In genomic region chr11:70142171-70142875, GRCh38 we compare ENCODE assay signal across 15 cellular contexts.
DNase-seq lines count a peak whose midpoint lies in the region; ATAC-seq and TF ChIP-seq lines count a peak whose summit lies in the region.
"Had no signal": no experiment of that assay in that cellular context is flagged by ENCODE, and none has a peak within 500 bp of the region (broad histone marks: within the 10 kb centered on the region; RNA-seq: fewer than 3 reads in every experiment).

No MANE protein-coding gene starts in this region.

- H3K27me3 ChIP-seq in GM23248 (replicated peaks; ENCODE audit: insufficient read depth) (peaks cover 40% of the 10 kb centered on the region), mammary epithelial cell (ENCODE audit: insufficient read depth, low read length) (no peaks in the 10 kb centered on the region), osteoblast (ENCODE audit: insufficient read depth, low read length) (peaks cover 35% of the 10 kb centered on the region)

- in situ Hi-C loops in GM23248 (cut with MboI) (no loop called here), mammary epithelial cell (cut with MboI; ENCODE audit: low sequenced_read_pairs in 2 of 2) (no loop called here)

- 0 out of 2 replicates have a peak, but pooled peaks cover 3% of the 10 kb centered on the region for H3K4me1 ChIP-seq in GM23248 (ENCODE audit: insufficient read depth)
- peaks cover 36% of the 10 kb centered on the region for H3K4me1 ChIP-seq in mammary epithelial cell (ENCODE audit: insufficient read depth, low read length)
- H3K4me1 ChIP-seq in osteoblast (ENCODE audit: insufficient read depth, low read length), result no peaks in the 10 kb centered on the region
- H3K4me1 ChIP-seq: SJSA1 had no signal

- CTCF ChIA-PET in mammary epithelial cell (lab: Charles Lee; ENCODE audit: low non-redundant PET), result no interaction called here

- dilution Hi-C loops in mammary epithelial cell (cut with HindIII; ENCODE audit: low sequenced_read_pairs), result no loop called here

- H3K9me3 ChIP-seq in GM23248 (ENCODE audit: low read depth) (no peaks in the 10 kb centered on the region), mammary epithelial cell (replicated peaks; ENCODE audit: insufficient read depth, low read length) (no peaks in the 10 kb centered on the region), osteoblast (ENCODE audit: low read depth, low read length) (no peaks in the 10 kb centered on the region)
- H3K9me3 ChIP-seq: SJSA1 had no signal

- WGBS in GM23248 (ENCODE audit: low coverage in 1 of 2, low lambda C conversion rate in 2 of 2, missing lambda C conversion rate in 2 of 2), 2 experiments, result 19 to 23% methylated on average over 15 of the region's 15 CpGs
- WGBS in mammary epithelial cell (ENCODE audit: low coverage, missing lambda C conversion rate), result 18% methylated on average over 15 of the region's 15 CpGs

- H3K36me3 ChIP-seq in GM23248 (ENCODE audit: low read depth) (no peaks in the 10 kb centered on the region), mammary epithelial cell (ENCODE audit: insufficient read depth, low read length) (peaks cover 10% of the 10 kb centered on the region), osteoblast (ENCODE audit: insufficient read depth, low read length) (no peaks in the 10 kb centered on the region)
- H3K36me3 ChIP-seq: SJSA1 had no signal

- no peaks in the 10 kb centered on the region for H3F3A ChIP-seq in GM23248 (ENCODE audit: insufficient read depth)

- H3K4me2 ChIP-seq in GM23248 (ENCODE audit: unreplicated experiment) (no peak overlapping the region), mammary epithelial cell (ENCODE audit: insufficient read depth, low read depth, low read length) (peak overlapping the region; percentile 10), osteoblast (ENCODE audit: insufficient read depth, low read length) (no peak overlapping the region)

- TF ChIP-seq CTCF in mammary epithelial cell (conservative IDR thresholded peaks at IDR 0.05 in 1 of 2, IDR thresholded peaks at IDR 0.05 in 1 of 2; ENCODE audit: extremely low read depth in 1 of 2, insufficient read depth in 1 of 2, low read depth in 1 of 2, low read length in 2 of 2) (no peak), osteoblast (IDR thresholded peaks at IDR 0.05; ENCODE audit: extremely low read depth, low read depth, low read length) (no peak), omental fat pad (IDR thresholded peaks at IDR 0.05) (no peak)

- H4K20me1 ChIP-seq in GM23248 (ENCODE audit: insufficient read depth) (no peaks in the 10 kb centered on the region), mammary epithelial cell (ENCODE audit: insufficient read depth, low read length) (no peaks in the 10 kb centered on the region), osteoblast (ENCODE audit: insufficient read depth, low read length) (no peaks in the 10 kb centered on the region)

- H3K79me2 ChIP-seq in GM23248 (ENCODE audit: insufficient read depth), result no peaks in the 10 kb centered on the region
- no peaks in the 10 kb centered on the region for H3K79me2 ChIP-seq in mammary epithelial cell (ENCODE audit: insufficient read depth, low read length)
- H3K79me2 ChIP-seq in osteoblast (ENCODE audit: insufficient read depth, low read length), result no peaks in the 10 kb centered on the region

- DNase-seq in GM23248, result peak; percentile 17
- peak; percentile 16 for DNase-seq in NCI-H1436 treated with DMSO at 0.1 percent for 48 hours (lab: John Stamatoyannopoulos, UW)
- peak; percentile 81 for DNase-seq in mammary epithelial cell
- peak; percentile 83 for DNase-seq in osteoblast (ENCODE audit: insufficient read length, low spot score, missing footprints)
- DNase-seq in GM19240 (ENCODE audit: insufficient read length, low spot score), result no peak
- DNase-seq in omental fat pad (ENCODE audit: low spot score), result no peak
- DNase-seq in stimulated activated CD4-positive, alpha-beta T cell treated with anti-CD3 and anti-CD28 coated beads, Interleukin-4, amount 100 ng/mL, for 1 hour, result no peak
- DNase-seq: activated CD8-positive, alpha-beta T cell treated with anti-CD3 and anti-CD28 coated beads, Interleukin-2, amount 10 ng/mL, durations not matched to agents 7 days and 5 days; activated gamma-delta T cell; CD4-positive, CD25-positive, alpha-beta regulatory T cell; NCI-H1105; stimulated activated CD4-positive, alpha-beta T cell treated with anti-CD3 and anti-CD28 coated beads, Interleukin-4, amount 100 ng/mL, for 4 hours; stimulated activated naive B cell treated with anti-CD40 and anti-IgM and Interleukin-4, amounts not matched to agents 10 μg/mL and 1 μg/mL and 100 μg/mL, for 72 hours had no signal

- ATAC-seq in omental fat pad (ENCODE audit: low FRiP score), result no peak
- ATAC-seq in GM21447 (IDR thresholded peaks at IDR 0.05; ENCODE audit: unreplicated experiment), result no peak
- ATAC-seq: activated CD8-positive, alpha-beta T cell treated with anti-CD3 and anti-CD28 coated beads, Interleukin-2, amount 10 ng/mL, durations not matched to agents 7 days and 5 days; stimulated activated naive B cell treated with anti-CD40 and anti-IgM and Interleukin-4, amounts not matched to agents 10 μg/mL and 1 μg/mL and 100 μg/mL, for 72 hours had no signal

- H3K9ac ChIP-seq in GM23248 (no peak overlapping the region), mammary epithelial cell (ENCODE audit: insufficient read depth, low read length) (peak overlapping the region; percentile 64)

- H3K4me3 ChIP-seq in GM23248, result no peak overlapping the region
- H3K4me3 ChIP-seq in mammary epithelial cell (replicated peaks in 1 of 3; ENCODE audit: insufficient read depth in 1 of 3, low read depth in 2 of 3, low read length in 3 of 3), result no peak overlapping the region
- H3K4me3 ChIP-seq in osteoblast (ENCODE audit: insufficient read depth, low read length), result no peak overlapping the region
- H3K4me3 ChIP-seq: SJSA1 had no signal

- H2AFZ ChIP-seq in GM23248 (no peak overlapping the region), mammary epithelial cell (ENCODE audit: low read depth, low read length) (no peak overlapping the region), osteoblast (ENCODE audit: low read length) (no peak overlapping the region)

- no peaks in the 10 kb centered on the region for H3K9me2 ChIP-seq in GM23248 (ENCODE audit: insufficient read depth)

- intact Hi-C loops in mammary epithelial cell (cut with micrococcal nuclease), result no loop called here

- BruUV-seq in mammary epithelial cell (replicated peaks; lab: Mats Ljungman, UMichigan), result no TSS peak

- H3K27ac ChIP-seq in GM23248 (no peak overlapping the region), mammary epithelial cell (ENCODE audit: insufficient read depth, low read depth, low read length) (peak overlapping the region; percentile 68), osteoblast (ENCODE audit: low read depth, low read length) (no peak overlapping the region)
- H3K27ac ChIP-seq: SJSA1 had no signal

Comparison
In these comparisons a context has a peak if more than half of its experiments do, and no peak if none do; other contexts are left out.
1. DNase-seq: peak in GM23248 (single experiment), NCI-H1436 treated with DMSO at 0.1 percent for 48 hours (single experiment), mammary epithelial cell (single experiment) and osteoblast (single experiment); none in GM19240 (single experiment), omental fat pad (single experiment) and stimulated activated CD4-positive, alpha-beta T cell treated with anti-CD3 and anti-CD28 coated beads, Interleukin-4, amount 100 ng/mL, for 1 hour (single experiment).